Comparison of ENCODE assay signal across 7 cellular contexts in genomic region chr12:112906712-112907414, GRCh38. TPM values are rescaled to one million over a fixed set of nuclear protein-coding genes. Genes with fewer than 3 reads are reported as not detected.
DNase-seq lines count a peak whose midpoint lies in the region; ATAC-seq and TF ChIP-seq lines count a peak whose summit lies in the region.

Gene OAS1, plus strand, starts transcription at chr12:112906962. Its CDS starts 78 bp downstream, at chr12:112907040.

- no peak within 1 kb of the TSS for H3K23ac ChIP-seq in IMR-90 (ENCODE audit: low read depth, low read length)

- H4K8ac ChIP-seq in IMR-90 (ENCODE audit: low read depth in 2 of 2, low read length in 2 of 2): no peak within 1 kb of the TSS

- POLR2A ChIA-PET in IMR-90 (lab: Charles Lee; ENCODE audit: unreplicated experiment): no interaction called here
- POLR2A ChIA-PET in T-cell (lab: Charles Lee): interaction anchor here (0.5 to 1.9 kb wide), 3 partner anchors 71 to 444 kb away, joined by 3 to 7 read pairs (median 4); partner anchors contain the start of gene OAS2 (in 2 of the 2)

- CTCF ChIA-PET in IMR-90 (lab: Yijun Ruan, JAX): no interaction called here
- CTCF ChIA-PET in T-cell (lab: Charles Lee): interaction anchor here (0.6 to 2.7 kb wide), 8 partner anchors 9 to 129 kb away, joined by 3 to 14 read pairs (median 4); partner anchors contain the start of genes OAS2 (in 1 of the 2) and OAS3 (in 1 of the 2)

- H4K5ac ChIP-seq in IMR-90 (ENCODE audit: low read depth, low read length): no peak within 1 kb of the TSS

- H3K27me3 Mint-ChIP-seq in T-cell: no peaks in the 10 kb centered on the region

- TF ChIP-seq EP300 in upper lobe of left lung (IDR thresholded peaks at IDR 0.05): no peak

- no peak within 1 kb of the TSS for H3K56ac ChIP-seq in IMR-90 (ENCODE audit: extremely low read depth, insufficient read depth, low read length)

- H3K4me1 ChIP-seq in IMR-90 (ENCODE audit: control insufficient read depth, insufficient read depth, low read length): peaks cover 1% of the 10 kb centered on the region; the same call in 1 of the 2 replicates
- peaks cover 28 to 45% (median 30%) of the 10 kb centered on the region in 4 donors for H3K4me1 ChIP-seq in upper lobe of left lung

- no peak within 1 kb of the TSS; the same call in 1 of the 2 replicates for H3K9ac ChIP-seq in IMR-90 (ENCODE audit: low read depth, low read length)

- H2AFZ ChIP-seq in IMR-90 (replicated peaks; ENCODE audit: low read length, poor library complexity): peak within 1 kb of the TSS; percentile 14

- H2AK5ac ChIP-seq in IMR-90 (ENCODE audit: low read depth, low read length): no peak within 1 kb of the TSS

- TF ChIP-seq CTCF in IMR-90 (conservative IDR thresholded peaks at IDR 0.05; ENCODE audit: low read depth, low read length) (no peak), upper lobe of left lung (IDR thresholded peaks at IDR 0.05) (no peak)

- peaks cover 72 to 91% (median 80%) of the 10 kb centered on the region in 3 donors for H3K4me1 Mint-ChIP-seq in T-cell

- H4K91ac ChIP-seq in IMR-90 (ENCODE audit: insufficient read depth, low read depth, low read length): no peak within 1 kb of the TSS

- H3K4me3 ChIP-seq in IMR-90 (ENCODE audit: insufficient read depth, low read depth, low read length): peak within 1 kb of the TSS; percentile 30
- peak within 1 kb of the TSS; percentile 39 to 60 (median 50) for H3K4me3 ChIP-seq in upper lobe of left lung

- no peak within 1 kb of the TSS for H2BK15ac ChIP-seq in IMR-90 (ENCODE audit: low read depth, low read length)

- peak; percentile 50 for ATAC-seq in GM21526 (IDR thresholded peaks at IDR 0.05; ENCODE audit: low FRiP score, unreplicated experiment)
- ATAC-seq in IMR-90 (ENCODE audit: low read depth): peak; percentile 83
- peak; percentile 71 to 82 (median 76) for ATAC-seq in T-cell (replicated peaks in 1 of 4)
- peak; percentile 79 to 93 for ATAC-seq in upper lobe of left lung (ENCODE audit: low FRiP score in 2 of 2)

- H3K36me3 ChIP-seq in IMR-90 (ENCODE audit: control insufficient read depth, insufficient read depth, low read length) (no peaks in the 10 kb centered on the region), upper lobe of left lung (peaks cover 0 to 3% (median 0%) of the 10 kb centered on the region in 4 donors)

- H3K9me3 Mint-ChIP-seq in T-cell: no peaks in the 10 kb centered on the region

- no peak within 1 kb of the TSS for H3K4ac ChIP-seq in IMR-90 (ENCODE audit: low read depth, low read length)

- H3K36me3 Mint-ChIP-seq in T-cell: peaks cover 29% of the 10 kb centered on the region

- H3K4me2 ChIP-seq in IMR-90 (ENCODE audit: low read depth, low read length): peak within 1 kb of the TSS; percentile 90

- H3K27me3 ChIP-seq in IMR-90 (ENCODE audit: control insufficient read depth, insufficient read depth, low read length) (no peaks in the 10 kb centered on the region), upper lobe of left lung (no peaks in the 10 kb centered on the region)

- no peak within 1 kb of the TSS for H3K14ac ChIP-seq in IMR-90 (replicated peaks; ENCODE audit: low read depth, low read length)

- H4K20me1 ChIP-seq in IMR-90 (ENCODE audit: insufficient read depth, low read length): no peaks in the 10 kb centered on the region

- H3K9me1 ChIP-seq in IMR-90 (ENCODE audit: insufficient read depth, low read length): no peaks in the 10 kb centered on the region

- intact Hi-C loops in IMR-90 (cut with micrococcal nuclease): no loop called here

- WGBS in IMR-90 (ENCODE audit: extremely low coverage in 2 of 2, insufficient read length in 1 of 2), 2 experiments: 0% methylated on average over 1 of the region's 4 CpGs; no CpG with 5 or more reads in 1 of the 2 experiments
- 8 to 12% methylated on average over 4 of the region's 4 CpGs for WGBS in upper lobe of left lung, 2 donors

- H2BK5ac ChIP-seq in IMR-90 (ENCODE audit: low read depth, low read length, poor library complexity, severe bottlenecking): no peak within 1 kb of the TSS

- peak within 1 kb of the TSS; percentile 86 to 92 (median 88) for H3K4me3 Mint-ChIP-seq in T-cell

- no peak within 1 kb of the TSS for H2AK9ac ChIP-seq in IMR-90 (replicated peaks; ENCODE audit: low read depth, low read length, poor library complexity)

- no peaks in the 10 kb centered on the region for H3K79me1 ChIP-seq in IMR-90 (ENCODE audit: low read depth in 1 of 2, low read length in 2 of 2)

- no peak within 1 kb of the TSS for H3K18ac ChIP-seq in IMR-90 (ENCODE audit: low read depth, low read length)

- in situ Hi-C loops in IMR-90 (cut with MboI; ENCODE audit: low sequenced_read_pairs): no loop called here

- H3K9me3 ChIP-seq in IMR-90 (ENCODE audit: control insufficient read depth, insufficient read depth, low read length) (no peaks in the 10 kb centered on the region), upper lobe of left lung (no peaks in the 10 kb centered on the region)

- H2BK120ac ChIP-seq in IMR-90 (ENCODE audit: low read depth, low read length): no peak within 1 kb of the TSS

- H3K27ac ChIP-seq in IMR-90 (ENCODE audit: insufficient read depth, low read length) (no peak within 1 kb of the TSS), upper lobe of left lung (peak within 1 kb of the TSS; percentile 75 to 88 (median 80))

- H2BK20ac ChIP-seq in IMR-90 (ENCODE audit: low read depth, low read length): no peak within 1 kb of the TSS

- peak; percentile 22 for DNase-seq in IMR-90
- DNase-seq in T-cell: peak in 17 of 34 experiments; percentile 6 to 42 (median 15)
- peak; percentile 7 for DNase-seq in effector CD4-positive, alpha-beta T cell
- DNase-seq in midbrain (lab: John Stamatoyannopoulos, UW): peak; percentile 24
- peak in 1 of 2 donors; percentile 44 for DNase-seq in upper lobe of left lung

- dilution Hi-C loops in IMR-90 (cut with HindIII; ENCODE audit: low sequenced_read_pairs, unreplicated experiment): no loop called here

- peak within 1 kb of the TSS; percentile 95 for H3K27ac Mint-ChIP-seq in T-cell

- TF ChIP-seq RAD21 in IMR-90 (IDR thresholded peaks at IDR 0.05; ENCODE audit: low read length): no peak

- TF ChIP-seq POLR2A in GM10847 (IDR thresholded peaks at IDR 0.05; ENCODE audit: extremely low read depth, insufficient read length): peak; percentile 61
- no peak for TF ChIP-seq POLR2A in IMR-90 (IDR thresholded peaks at IDR 0.05; ENCODE audit: low read depth, low read length)
- TF ChIP-seq POLR2A in upper lobe of left lung (IDR thresholded peaks at IDR 0.05): peak in 1 of 4 donors; percentile 67

- BruUV-seq in IMR-90 (replicated peaks; lab: Mats Ljungman, UMichigan): no TSS peak

TF ChIP-seq in IMR-90, 13 proteins besides CTCF, POLR2A, EP300 and RAD21:
- TF ChIP-seq MAFK (IDR thresholded peaks at IDR 0.05; ENCODE audit: low read depth, low read length) (no peak), SMC3 (IDR thresholded peaks at IDR 0.05; ENCODE audit: low read depth, low read length) (no peak), ELK1 (IDR thresholded peaks at IDR 0.05; ENCODE audit: borderline replicate concordance, low read depth, low read length) (no peak), MXI1 (IDR thresholded peaks at IDR 0.05; ENCODE audit: borderline replicate concordance, low read depth, low read length) (no peak), NFE2L2 (IDR thresholded peaks at IDR 0.05; ENCODE audit: low read depth, low read length) (no peak), BHLHE40 (IDR thresholded peaks at IDR 0.05; ENCODE audit: low read depth, low read length) (no peak), RCOR1 (IDR thresholded peaks at IDR 0.05; ENCODE audit: insufficient replicate concordance, low read length) (no peak)
TF ChIP-seq in IMR-90: peak in this region for 0.

RNA-seq across cellular contexts. Expression of gene OAS1, which starts in this region (rescaled TPM):
- total RNA-seq in IMR-90 (2012; rRNA removed) (not detected in 2 replicates), T-cell (10 to 100 TPM in 4 of 5 donors, 1 to 10 TPM in 1; 8.5 to 22.9 (median 11.4) TPM), upper lobe of left lung (10 to 100 TPM; 20.1 to 70.6 (median 44.0) TPM)
- not detected in 2 replicates for polyA plus RNA-seq in IMR-90 (2012; rRNA removed)
- 0.11 TPM in 1 of 2 replicates, not detected in the other for polyA plus RNA-seq in IMR-90 (2012; cell fraction: cytosol; rRNA removed)
- polyA plus RNA-seq in IMR-90 (2012; cell fraction: nucleus; rRNA removed; ENCODE audit: low replicate concordance): 0.03 TPM in 1 of 2 replicates, not detected in the other

Comparison
In these comparisons a context has a peak if more than half of its experiments do, and no peak if none do; other contexts are left out.
1. Peak in DNase-seq, ATAC-seq, H3K4me3 ChIP-seq and H3K4me2 ChIP-seq in IMR-90; RNA of the gene not detected or under 1 TPM.